In the genomic region with DNA sequence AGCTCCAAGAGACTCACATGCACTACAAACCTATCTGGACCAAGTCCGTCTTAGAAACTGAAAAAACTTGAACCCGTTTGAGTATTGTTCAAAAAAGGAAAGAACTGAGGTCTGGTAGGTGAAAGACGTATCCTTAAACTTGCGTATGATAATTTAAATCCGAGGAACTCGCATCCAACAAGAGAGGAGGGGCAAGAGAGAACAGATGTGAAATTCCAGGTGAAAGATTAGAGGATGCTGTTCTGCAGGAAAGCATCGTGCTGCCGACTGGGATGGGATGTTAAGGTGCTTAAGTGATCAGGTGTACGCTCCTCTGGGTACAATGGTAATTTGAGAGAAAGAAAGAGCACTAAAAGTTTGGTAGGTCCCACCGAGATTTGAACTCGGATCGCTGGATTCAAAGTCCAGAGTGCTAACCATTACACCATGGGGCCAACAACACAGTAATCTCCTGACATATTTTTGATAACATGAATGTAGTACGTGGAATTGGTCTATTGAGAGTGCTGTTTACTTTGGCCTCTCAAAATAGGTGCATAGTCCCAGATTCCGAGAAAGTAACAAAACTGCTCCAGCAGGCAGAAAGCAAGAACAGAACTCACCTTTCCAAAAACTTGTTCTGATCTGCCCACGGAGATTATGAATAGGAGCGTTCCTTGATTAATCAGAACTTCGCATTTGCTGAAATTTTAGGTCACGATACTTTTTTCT, we compare ENCODE assay signal across 8 cellular contexts. TPM values are rescaled to one million over a fixed set of nuclear protein-coding genes. Genes with fewer than 3 reads are reported as not detected.
DNase-seq lines count a peak whose midpoint lies in the region; ATAC-seq, FAIRE-seq and TF ChIP-seq lines count a peak whose summit lies in the region.

No MANE protein-coding gene starts in this region.

- H3K27ac Mint-ChIP-seq in activated naive CD4-positive, alpha-beta T cell treated with anti-CD3 and anti-CD28 coated beads for 36 hours: peak overlapping the region; percentile 83

- H3K4me1 ChIP-seq in PC-3 (ENCODE audit: insufficient read depth, low read length): peaks cover 28% of the 10 kb centered on the region
- no peaks in the 10 kb centered on the region for H3K4me1 ChIP-seq in pancreas

- no peaks in the 10 kb centered on the region for H4K20me1 ChIP-seq in PC-3 (ENCODE audit: low read length)

- no peaks in the 10 kb centered on the region for H3K9me3 Mint-ChIP-seq in activated naive CD4-positive, alpha-beta T cell treated with anti-CD3 and anti-CD28 coated beads for 36 hours

- peak overlapping the region; percentile 81 for H3K4me3 Mint-ChIP-seq in activated naive CD4-positive, alpha-beta T cell treated with anti-CD3 and anti-CD28 coated beads for 36 hours

- FAIRE-seq in pancreas (lab: Jason Lieb, UNC): no peak

- no peaks in the 10 kb centered on the region for H3K9me2 ChIP-seq in PC-3 (replicated peaks; ENCODE audit: low read length)

- DNase-seq in EH (ENCODE audit: low read depth): peak; percentile 73
- peak; percentile 73 for DNase-seq in Jurkat, Clone E6-1 (ENCODE audit: low read depth, low spot score)
- peak; percentile 92 for DNase-seq in PC-3
- peak; percentile 74 for DNase-seq in activated naive CD4-positive, alpha-beta T cell treated with anti-CD3 and anti-CD28 coated beads for 36 hours
- peak; percentile 67 for DNase-seq in glomerular visceral epithelial cell (ENCODE audit: extremely low spot score)
- peak in 2 of 6 donors; percentile 13 to 63 for DNase-seq in pancreas

- no peaks in the 10 kb centered on the region for H3K9me3 ChIP-seq in PC-3 (ENCODE audit: low read length)
- H3K9me3 ChIP-seq in pancreas: no peaks in the 10 kb centered on the region

- peak overlapping the region; percentile 78 for H3K4me3 ChIP-seq in Jurkat, Clone E6-1 (ENCODE audit: low read length)
- peak overlapping the region; percentile 73 for H3K4me3 ChIP-seq in PC-3 (ENCODE audit: low read length)
- H3K4me3 ChIP-seq in pancreas: peak overlapping the region in 2 of 4 donors; percentile 12 to 44

- peak overlapping the region; percentile 37 for H3K9ac ChIP-seq in PC-3 (ENCODE audit: low read length)

- no peaks in the 10 kb centered on the region for H3K79me2 ChIP-seq in PC-3 (ENCODE audit: low read length)

- peaks cover 2% of the 10 kb centered on the region for H3K36me3 Mint-ChIP-seq in activated naive CD4-positive, alpha-beta T cell treated with anti-CD3 and anti-CD28 coated beads for 36 hours (ENCODE audit: low read depth)

- ATAC-seq in PC-3: peak; percentile 33
- ATAC-seq in pancreas: peak; percentile 81 to 90 (median 87)
- no peak for ATAC-seq in GM18520 (IDR thresholded peaks at IDR 0.05; ENCODE audit: unreplicated experiment)
- ATAC-seq in HG02870 (IDR thresholded peaks at IDR 0.05; ENCODE audit: unreplicated experiment): no peak

- peak overlapping the region; percentile 82 for H2AFZ ChIP-seq in PC-3 (ENCODE audit: low read length)

- CTCF ChIA-PET in PC-3 (lab: Charles Lee): no interaction called here
- CTCF ChIA-PET in activated naive CD4-positive, alpha-beta T cell treated with anti-CD3 and anti-CD28 coated beads for 36 hours (lab: Charles Lee): no interaction called here

- H3K4me1 Mint-ChIP-seq in activated naive CD4-positive, alpha-beta T cell treated with anti-CD3 and anti-CD28 coated beads for 36 hours (ENCODE audit: low read depth): peaks cover 29% of the 10 kb centered on the region

- no TSS peak for BruUV-seq in PC-3 (replicated peaks; lab: Mats Ljungman, UMichigan)

- intact Hi-C loops in PC-3 (cut with micrococcal nuclease): loop anchor here (1.0 kb wide), 3 partner anchors 19 to 258 kb away; a partner anchor contains a TSS
- intact Hi-C loops in activated naive CD4-positive, alpha-beta T cell treated with anti-CD3 and anti-CD28 coated beads for 36 hours (cut with micrococcal nuclease): loop anchor here (1.0 to 10.0 kb wide), 7 partner anchors 26 to 843 kb away; a partner anchor contains a TSS
- intact Hi-C loops in pancreas (cut with DNase I): no loop called here

- TF ChIP-seq CTCF in PC-3 (conservative IDR thresholded peaks at IDR 0.05; ENCODE audit: low read depth, low read length) (no peak), pancreas (IDR thresholded peaks at IDR 0.05) (no peak)

- H3K27ac ChIP-seq in PC-3 (ENCODE audit: low read length): peak overlapping the region; percentile 41
- peak overlapping the region in 2 of 4 donors; percentile 20 to 34 for H3K27ac ChIP-seq in pancreas

- POLR2A ChIA-PET in PC-3 (lab: Charles Lee; ENCODE audit: unreplicated experiment): no interaction called here

- H3K4me2 ChIP-seq in PC-3 (ENCODE audit: low read length): peak overlapping the region; percentile 88

- no peaks in the 10 kb centered on the region for H3K27me3 Mint-ChIP-seq in activated naive CD4-positive, alpha-beta T cell treated with anti-CD3 and anti-CD28 coated beads for 36 hours (ENCODE audit: low read depth)

- peaks cover 8% of the 10 kb centered on the region for H3F3A ChIP-seq in PC-3 (ENCODE audit: low read length, unreplicated experiment)

- H3K36me3 ChIP-seq in PC-3 (ENCODE audit: low read depth, low read length): no peaks in the 10 kb centered on the region
- no peaks in the 10 kb centered on the region for H3K36me3 ChIP-seq in pancreas

- H3K27me3 ChIP-seq in PC-3 (ENCODE audit: low read length): no peaks in the 10 kb centered on the region
- H3K27me3 ChIP-seq in pancreas: no peaks in the 10 kb centered on the region

- WGBS in pancreas, 2 donors: 5% methylated on average over 18 of the region's 18 CpGs

RNA-seq across cellular contexts. Expression of a gene that starts 53.5 kb away (rescaled TPM):
- polyA plus RNA-seq in Jurkat, Clone E6-1 (2012; ENCODE audit: insufficient read depth, insufficient read length): 37.9 TPM
- 2.4 and 5.4 TPM in 2 replicates for total RNA-seq in PC-3 (2014; rRNA removed)
- total RNA-seq in activated naive CD4-positive, alpha-beta T cell treated with anti-CD3 and anti-CD28 coated beads for 36 hours: 10 to 100 TPM; 67.6 to 80.5 TPM
- total RNA-seq in pancreas: 10 to 100 TPM in 4 of 6 donors, 1 to 10 TPM in 2; 2.5 to 45.7 (median 10.6) TPM
- polyA plus RNA-seq in pancreas: 1 to 10 TPM; 5.9 to 8.1 TPM

Comparison
In these comparisons a context has a peak if more than half of its experiments do, and no peak if none do; other contexts are left out.
1. ATAC-seq: peak in PC-3 (single experiment) and pancreas (4 of 4); none in GM18520 (single experiment) and HG02870 (single experiment).
2. intact Hi-C loops: an anchor here in PC-3 (1.0 kb wide) and activated naive CD4-positive, alpha-beta T cell treated with anti-CD3 and anti-CD28 coated beads for 36 hours (1.0 to 10.0 kb wide); none called in pancreas.